In the genomic region with DNA sequence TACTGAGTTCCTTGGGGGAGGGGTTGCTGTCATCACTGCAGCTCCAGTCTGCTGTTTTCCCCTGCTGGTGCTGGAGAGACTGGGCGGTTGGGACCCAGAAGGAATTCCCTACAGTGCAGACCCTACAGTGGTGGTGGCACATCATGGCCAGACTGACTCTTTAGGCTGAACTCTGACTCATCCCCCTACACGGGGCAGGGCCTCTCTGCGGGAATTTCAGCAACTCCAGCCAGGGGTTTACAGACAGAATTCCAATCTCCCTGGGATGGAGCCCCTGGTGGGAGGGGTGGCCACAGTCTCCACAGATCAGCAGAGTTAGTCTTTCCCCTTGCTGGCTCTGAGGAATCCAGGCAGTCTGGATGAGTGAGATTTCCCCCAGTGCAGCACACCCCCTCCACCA, we compare ENCODE assay signal across 26 cellular contexts. TPM values are rescaled to one million over a fixed set of nuclear protein-coding genes. Genes with fewer than 3 reads are reported as not detected.
DNase-seq lines count a peak whose midpoint lies in the region; ATAC-seq, FAIRE-seq and TF ChIP-seq lines count a peak whose summit lies in the region.
"Had no signal": no experiment of that assay in that cellular context is flagged by ENCODE, and none has a peak within 500 bp of the region (broad histone marks: within the 10 kb centered on the region; RNA-seq: fewer than 3 reads in every experiment).

No MANE protein-coding gene starts in this region.

- H4K8ac ChIP-seq in mesendoderm (ENCODE audit: low read depth, low read length) = no peak overlapping the region

- H3K9ac ChIP-seq in mesendoderm (ENCODE audit: low read length) (no peak overlapping the region), kidney (ENCODE audit: low read length in 2 of 2) (no peak overlapping the region)
- H3K9ac ChIP-seq: BLaER1, GM23248 had no signal

- H2BK120ac ChIP-seq in mesendoderm (ENCODE audit: low read depth, low read length) = no peak overlapping the region

- H3K36me3 ChIP-seq in GM23338 (ENCODE audit: insufficient read depth) (peaks cover 5% of the 10 kb centered on the region), mesendoderm (ENCODE audit: control insufficient read depth, insufficient read depth, low read length) (peaks cover 2% of the 10 kb centered on the region), kidney (ENCODE audit: control insufficient read depth in 1 of 2, insufficient read depth in 2 of 2, low read length in 2 of 2) (peaks cover 18 to 23% of the 10 kb centered on the region in 2 donors), uterus (no peaks in the 10 kb centered on the region)

- intact Hi-C loops in kidney (cut with DNase I) = no loop called here
- intact Hi-C loops in uterus (cut with DNase I; ENCODE audit: low total_unique reads) = no loop called here

- no peak overlapping the region for H2AFZ ChIP-seq in GM23338
- H2AFZ ChIP-seq: GM23248 had no signal

- H3K79me1 ChIP-seq in mesendoderm (ENCODE audit: low read length) = no peaks in the 10 kb centered on the region

- H3K27ac ChIP-seq in GM23338 (ENCODE audit: low read depth) (no peak overlapping the region), mesendoderm (ENCODE audit: low read depth, low read length) (no peak overlapping the region), kidney (ENCODE audit: low read depth in 2 of 2, low read length in 2 of 2) (no peak overlapping the region), uterus (peak overlapping the region in 1 of 2 donors; percentile 33)
- H3K27ac ChIP-seq: BLaER1, GM23248, RWPE1 had no signal

- WGBS in mesendoderm (ENCODE audit: extremely low coverage, insufficient coverage, low lambda C conversion rate) = no CpG with 5 or more reads among the region's 3 CpGs

- peaks cover 5% of the 10 kb centered on the region for H3K27me3 Mint-ChIP-seq in GM23338 (ENCODE audit: insufficient read depth, low read depth, poor library complexity)
- H3K27me3 Mint-ChIP-seq: CD4-positive, alpha-beta T cell; IgD-negative memory B cell had no signal

- no peak overlapping the region for H3K56ac ChIP-seq in mesendoderm (ENCODE audit: low read length)

- peaks cover 74% of the 10 kb centered on the region for H3K36me3 Mint-ChIP-seq in GM23338 (ENCODE audit: low read depth)

- H3K4me1 ChIP-seq in GM23338 (ENCODE audit: insufficient read depth) (no peaks in the 10 kb centered on the region), mesendoderm (ENCODE audit: control insufficient read depth, low read depth, low read length) (no peaks in the 10 kb centered on the region), kidney (ENCODE audit: control insufficient read depth in 1 of 2, insufficient read depth in 1 of 2, low read depth in 1 of 2, low read length in 2 of 2) (no peaks in the 10 kb centered on the region), uterus (no peaks in the 10 kb centered on the region)
- H3K4me1 ChIP-seq: BLaER1 had no signal

- H3K79me2 ChIP-seq in GM23338 (replicated peaks; ENCODE audit: insufficient read depth) = no peaks in the 10 kb centered on the region
- H3K79me2 ChIP-seq in mesendoderm (ENCODE audit: control insufficient read depth, insufficient read depth, low read length) = no peaks in the 10 kb centered on the region

- ATAC-seq in GM23338 (peak; percentile 32; the same call in 2 of the 3 replicates), GM21515 (IDR thresholded peaks at IDR 0.05; ENCODE audit: unreplicated experiment) (no peak)

- no peak overlapping the region for H3K18ac ChIP-seq in mesendoderm (ENCODE audit: low read length)

- H3F3A ChIP-seq in GM23338 (replicated peaks; ENCODE audit: low read depth) = no peaks in the 10 kb centered on the region

- no peaks in the 10 kb centered on the region for H3K4me1 Mint-ChIP-seq in GM23338
- H3K4me1 Mint-ChIP-seq: H9 had no signal

- TF ChIP-seq CTCF in GM23338 (conservative IDR thresholded peaks at IDR 0.05; ENCODE audit: low read depth in 2 of 2) (no peak), kidney (IDR thresholded peaks at IDR 0.05; ENCODE audit: borderline replicate concordance, extremely low read depth, insufficient read depth) (no peak), uterus (IDR thresholded peaks at IDR 0.05) (no peak)

- no peak overlapping the region for H3K23ac ChIP-seq in mesendoderm (ENCODE audit: low read length)

- H3K9me3 Mint-ChIP-seq in GM23338 = peaks cover 21% of the 10 kb centered on the region; the same call in 2 of the 3 replicates
- H3K9me3 Mint-ChIP-seq: CD4-positive, alpha-beta T cell; IgD-negative memory B cell had no signal

- no peaks in the 10 kb centered on the region for H4K20me1 ChIP-seq in GM23338 (replicated peaks; ENCODE audit: insufficient read depth)
- H4K20me1 ChIP-seq: BLaER1 had no signal

- DNase-seq in GM23338 (ENCODE audit: low spot score) = no peak
- peak; percentile 58 for DNase-seq in amniotic epithelial cell (ENCODE audit: low read depth)
- peak; percentile 29 for DNase-seq in iPS-NIHi7 (ENCODE audit: extremely low spot score)
- peak; percentile 56 for DNase-seq in mesendoderm
- DNase-seq in kidney = no peak
- no peak for DNase-seq in uterus
- DNase-seq: CD4-positive, alpha-beta T cell; GM23248; H9; NCI-H1092; NCI-H1417 treated with DMSO at 0.1 percent for 48 hours; NCI-H1694 treated with DMSO at 0.1 percent for 48 hours; NCI-H2081; NCI-H2227 treated with DMSO at 0.1 percent for 48 hours; NCI-H526 treated with DMSO at 0.1 percent for 48 hours; SHP77 had no signal

- H3K4me3 ChIP-seq in GM23338 (no peak overlapping the region), mesendoderm (ENCODE audit: low read length) (no peak overlapping the region), kidney (ENCODE audit: low read length in 2 of 2) (no peak overlapping the region), uterus (no peak overlapping the region)
- H3K4me3 ChIP-seq: BLaER1, GM23248 had no signal

- FAIRE-seq in kidney (lab: Jason Lieb, UNC) = no peak
- FAIRE-seq: A204.1, D721Med, GM18507 had no signal

- no peaks in the 10 kb centered on the region for H3K27me3 ChIP-seq in GM23338 (ENCODE audit: insufficient read depth)
- no peaks in the 10 kb centered on the region for H3K27me3 ChIP-seq in mesendoderm (ENCODE audit: insufficient read depth, low read length, poor library complexity)
- no peaks in the 10 kb centered on the region for H3K27me3 ChIP-seq in uterus
- H3K27me3 ChIP-seq: BLaER1 had no signal

- no peak overlapping the region for H3K4ac ChIP-seq in mesendoderm (ENCODE audit: low read depth, low read length)

- no peak for TF ChIP-seq POLR2A in uterus (IDR thresholded peaks at IDR 0.05)

- no peak overlapping the region for H3K4me2 ChIP-seq in GM23338
- H3K4me2 ChIP-seq in mesendoderm (ENCODE audit: low read length) = no peak overlapping the region
- H3K4me2 ChIP-seq: BLaER1 had no signal

- H3K9me2 ChIP-seq in GM23338 (ENCODE audit: insufficient read depth) = no peaks in the 10 kb centered on the region

- no peak overlapping the region for H2BK5ac ChIP-seq in mesendoderm (ENCODE audit: low read length)

- no peak overlapping the region for H2BK15ac ChIP-seq in mesendoderm (replicated peaks; ENCODE audit: low read depth)

- no peak overlapping the region for H2AK5ac ChIP-seq in mesendoderm (ENCODE audit: low read length)

- H4K5ac ChIP-seq in mesendoderm (ENCODE audit: low read length) = no peak overlapping the region

- H3K4me3 Mint-ChIP-seq in GM23338 = no peak overlapping the region
- H3K4me3 Mint-ChIP-seq: CD4-positive, alpha-beta T cell; H9; IgD-negative memory B cell had no signal

- no peaks in the 10 kb centered on the region for H3K9me3 ChIP-seq in kidney (ENCODE audit: control insufficient read depth in 1 of 2, low read length in 2 of 2)
- H3K9me3 ChIP-seq in uterus = no peaks in the 10 kb centered on the region

- no peak overlapping the region for H3K27ac Mint-ChIP-seq in GM23338

TF ChIP-seq in GM23338, 12 proteins besides CTCF, POLR2A, EP300 and RAD21:
- no peak for TF ChIP-seq POLR2AphosphoS5 (IDR thresholded peaks at IDR 0.05; ENCODE audit: low read depth)

RNA-seq across cellular contexts. Expression of a gene that starts 46.9 kb away (rescaled TPM):
- 7.7 and 12.3 TPM in 2 replicates for total RNA-seq in GM23338 (2014; rRNA removed; shearing (Covaris generic))
- polyA plus RNA-seq in GM23338 (2016; fragmentation: Nextera tagmentation; extraction: Ambion mirVana) (6.3 TPM in 2 replicates), kidney (ENCODE audit: insufficient read depth, low read depth, low replicate concordance) (20.3 TPM)
- 6.9 TPM for polyA plus RNA-seq in mesendoderm (2013, experiment 1 of 2)
- 6.5 TPM for polyA plus RNA-seq in mesendoderm (2013, experiment 2 of 2)
- total RNA-seq in kidney (43.3 TPM), uterus (10 to 100 TPM in 1 of 4 donors, 1 to 10 TPM in 2, under 1 TPM in 1; 0.26 to 10.9 (median 3.0) TPM)

RNA-seq across cellular contexts. Expression of a gene that starts 55.8 kb away (rescaled TPM):
- 33.8 and 44.5 TPM in 2 replicates for total RNA-seq in GM23338 (2014; rRNA removed; shearing (Covaris generic))
- 8.8 and 8.9 TPM in 2 replicates for polyA plus RNA-seq in GM23338 (2016; fragmentation: Nextera tagmentation; extraction: Ambion mirVana)
- 13.7 TPM for polyA plus RNA-seq in mesendoderm (2013, experiment 1 of 2)
- 14.3 TPM for polyA plus RNA-seq in mesendoderm (2013, experiment 2 of 2)
- total RNA-seq in kidney = 56.6 TPM
- polyA plus RNA-seq in kidney (ENCODE audit: insufficient read depth, low read depth, low replicate concordance) = 19.9 TPM
- 100 to 1,000 TPM in 2 of 4 donors, 10 to 100 TPM in 2; 62.0 to 117 (median 86.2) TPM for total RNA-seq in uterus

RNA-seq across cellular contexts. Expression of a gene that starts 59.0 kb away (rescaled TPM):
- total RNA-seq in GM23338 (2014; rRNA removed; shearing (Covaris generic)) = 1.9 and 2.9 TPM in 2 replicates
- polyA plus RNA-seq in GM23338 (2016; fragmentation: Nextera tagmentation; extraction: Ambion mirVana) (0.89 and 1.1 TPM in 2 replicates), kidney (ENCODE audit: insufficient read depth, low read depth, low replicate concordance) (not detected)
- 0.21 TPM for polyA plus RNA-seq in mesendoderm (2013, experiment 1 of 2)
- polyA plus RNA-seq in mesendoderm (2013, experiment 2 of 2) = 0.22 TPM
- total RNA-seq in kidney (0.22 TPM), uterus (under 1 TPM in 1 of 4 donors, not detected in 3; 0.07 TPM)
- total RNA-seq: CD4-positive, alpha-beta T cell; G401; GM23248; NCI-H460 had no signal
- polyA plus RNA-seq: AG04450, GM23248, IgD-negative memory B cell had no signal

Comparison
In these comparisons a context has a peak if more than half of its experiments do, and no peak if none do; other contexts are left out.
1. DNase-seq: peak in amniotic epithelial cell (single experiment), iPS-NIHi7 (single experiment) and mesendoderm (single experiment); none in GM23338 (single experiment), kidney (single experiment) and uterus (0 of 2).